In the genomic region with DNA sequence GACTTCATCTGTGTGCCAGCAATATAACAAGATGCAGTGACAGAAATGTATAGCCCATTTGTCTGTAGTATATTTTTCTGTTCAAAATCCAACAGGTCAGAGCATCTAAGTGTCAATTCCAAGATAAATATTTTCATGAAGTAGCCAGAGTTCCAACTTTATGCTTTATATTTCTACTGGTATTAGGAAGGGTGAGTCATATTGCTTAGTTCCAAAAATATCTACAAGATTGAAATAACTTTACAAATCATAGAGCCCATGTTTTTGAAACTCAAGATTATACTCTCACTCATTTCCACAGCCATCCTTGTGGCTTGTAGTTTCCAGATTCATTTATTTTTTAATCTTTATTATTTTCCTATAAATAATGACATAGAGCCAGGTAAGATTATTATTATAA, we compare ENCODE assay signal across 20 cellular contexts.
"Had no signal": no experiment of that assay in that cellular context is flagged by ENCODE, and none has a peak within 500 bp of the region (broad histone marks: within the 10 kb centered on the region; RNA-seq: fewer than 3 reads in every experiment).

No MANE protein-coding gene starts in this region.

- H3K4me3 Mint-ChIP-seq: activated T-cell treated with anti-CD3 and anti-CD28 coated beads, Interleukin-2, amount 50 U/mL, for 24 hours; natural killer cell treated with Interleukin-12 subunit alpha and Interleukin-12 subunit beta and Interleukin-15 and Interleukin-18, amount 100 ng/mL, for 72 hours; stimulated activated naive CD8-positive, alpha-beta T cell treated with anti-CD3 and anti-CD28 coated beads, Interleukin-15, Interleukin-2, amounts not matched to agents 100 ng/mL and 50 ng/mL, for 24 hours; T-helper 2 cell treated with Interferon-gamma antibody and Interleukin-4, amounts not matched to agents 5 μg/mL and 100 μg/mL, for 36 hours had no signal

- H3K4me3 ChIP-seq: esophagus muscularis mucosa, heart left ventricle, left lung, sigmoid colon, testis had no signal

- H3K27me3 Mint-ChIP-seq: activated T-cell treated with anti-CD3 and anti-CD28 coated beads, Interleukin-2, amount 50 U/mL, for 24 hours; natural killer cell treated with Interleukin-12 subunit alpha and Interleukin-12 subunit beta and Interleukin-15 and Interleukin-18, amount 100 ng/mL, for 72 hours; stimulated activated naive CD8-positive, alpha-beta T cell treated with anti-CD3 and anti-CD28 coated beads, Interleukin-15, Interleukin-2, amounts not matched to agents 100 ng/mL and 50 ng/mL, for 24 hours had no signal

- FAIRE-seq: endometrium, frontal cortex, islet of Langerhans had no signal

- H3K9me3 ChIP-seq: esophagus muscularis mucosa, left lung, sigmoid colon, testis had no signal

- DNase-seq: activated CD4-positive, alpha-beta T cell treated with anti-CD3 and anti-CD28 coated beads, Interleukin-2, amount 50 U/mL, for 4 hours; activated effector memory CD4-positive, alpha-beta T cell treated with Interleukin-2 at 50 U/mL for 16 hours; activated T-cell treated with anti-CD3 and anti-CD28 coated beads, Interleukin-2, amount 50 U/mL, for 24 hours; anterior cingulate cortex; central memory CD4-positive, alpha-beta T cell; heart left ventricle; left lung; occipital lobe; sigmoid colon; stimulated activated CD4-positive, alpha-beta T cell treated with anti-CD3 and anti-CD28 coated beads, Interleukin-2, amount 100 ng/mL, for 48 hours; SW 1271; testis had no signal

- ATAC-seq: activated naive CD4-positive, alpha-beta T cell treated with anti-CD3 and anti-CD28 coated beads, Interleukin-2, amount 50 U/mL, for 72 hours; heart left ventricle; left lung; natural killer cell treated with Interleukin-12 subunit alpha and Interleukin-12 subunit beta and Interleukin-15 and Interleukin-18, amount 100 ng/mL, for 72 hours had no signal

- H3K27me3 ChIP-seq: esophagus muscularis mucosa, heart left ventricle, left lung, sigmoid colon, testis had no signal

- H3K27ac Mint-ChIP-seq: activated naive CD4-positive, alpha-beta T cell treated with anti-CD3 and anti-CD28 coated beads, Interleukin-2, amount 50 U/mL, for 72 hours; activated T-cell treated with anti-CD3 and anti-CD28 coated beads, Interleukin-2, amount 50 U/mL, for 24 hours; natural killer cell treated with Interleukin-12 subunit alpha and Interleukin-12 subunit beta and Interleukin-15 and Interleukin-18, amount 100 ng/mL, for 72 hours; stimulated activated naive CD8-positive, alpha-beta T cell treated with anti-CD3 and anti-CD28 coated beads, Interleukin-15, Interleukin-2, amounts not matched to agents 100 ng/mL and 50 ng/mL, for 24 hours; T-helper 2 cell treated with Interferon-gamma antibody and Interleukin-4, amounts not matched to agents 5 μg/mL and 100 μg/mL, for 36 hours had no signal

- H3K4me1 ChIP-seq: heart left ventricle, left lung, testis had no signal

- H3K27ac ChIP-seq: esophagus muscularis mucosa, heart left ventricle, left lung, sigmoid colon, testis had no signal

- H3K36me3 Mint-ChIP-seq: activated naive CD4-positive, alpha-beta T cell treated with anti-CD3 and anti-CD28 coated beads, Interleukin-2, amount 50 U/mL, for 72 hours had no signal

- H3K36me3 ChIP-seq: esophagus muscularis mucosa, heart left ventricle, left lung, sigmoid colon had no signal
